13 cellular contexts compared by ENCODE assay signal in the genomic region with DNA sequence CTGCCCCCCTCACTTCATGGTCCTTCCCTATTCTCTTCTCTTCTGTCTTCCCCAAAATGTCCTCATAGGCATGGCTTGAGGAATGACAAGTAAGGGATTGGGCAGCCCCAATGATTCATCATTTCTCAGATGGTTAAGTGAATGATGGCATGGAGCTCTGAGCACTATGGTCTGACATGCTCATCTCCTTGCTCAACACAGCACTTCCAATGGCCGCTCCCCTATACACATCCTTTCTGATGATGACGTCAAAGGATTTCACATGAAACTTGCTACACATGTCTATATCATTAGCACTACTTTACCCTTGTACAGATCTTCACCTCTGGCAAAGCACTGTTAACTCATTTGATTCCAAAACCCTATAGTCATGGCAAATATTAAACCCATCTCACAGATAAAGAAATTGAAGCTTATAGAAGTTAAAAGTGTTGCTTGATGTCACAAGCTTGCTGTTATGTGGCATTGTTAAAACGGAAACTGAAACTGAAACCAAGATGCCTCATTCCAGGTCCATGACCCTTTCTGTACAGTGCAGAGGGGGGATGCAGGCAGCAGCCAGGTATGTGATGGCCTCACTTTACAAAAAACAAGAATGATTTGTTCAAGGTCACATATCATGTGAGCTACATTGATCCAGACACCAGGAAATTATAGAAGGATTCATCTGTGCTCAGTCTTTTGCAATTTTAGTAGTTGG.
DNase-seq lines count a peak whose midpoint lies in the region; FAIRE-seq and TF ChIP-seq lines count a peak whose summit lies in the region.
"Had no signal": no experiment of that assay in that cellular context is flagged by ENCODE, and none has a peak within 500 bp of the region (broad histone marks: within the 10 kb centered on the region; RNA-seq: fewer than 3 reads in every experiment).

No MANE protein-coding gene starts in this region.

- H4K20me1 ChIP-seq in GM23248 (ENCODE audit: insufficient read depth), result no peaks in the 10 kb centered on the region

- peak overlapping the region; percentile 50 for H3K27ac Mint-ChIP-seq in activated CD4-positive, alpha-beta memory T cell treated with anti-CD3 and anti-CD28 coated beads, Interleukin-2, amount 10 ng/mL, durations not matched to agents 7 days and 5 days
- H3K27ac Mint-ChIP-seq: activated B cell treated with CpG ODN at 0.5 μM for 24 hours; stimulated activated naive CD8-positive, alpha-beta T cell treated with anti-CD3 and anti-CD28 coated beads, Interleukin-15, Interleukin-2, amounts not matched to agents 100 ng/mL and 50 ng/mL, for 24 hours had no signal

- WGBS in GM23248 (ENCODE audit: low coverage in 1 of 2, low lambda C conversion rate in 2 of 2, missing lambda C conversion rate in 2 of 2), 2 experiments, result 31 to 52% methylated on average over 3 of the region's 3 CpGs

- H3K79me2 ChIP-seq in GM23248 (ENCODE audit: insufficient read depth), result no peaks in the 10 kb centered on the region

- peaks cover 4% of the 10 kb centered on the region for H3K9me3 Mint-ChIP-seq in activated CD4-positive, alpha-beta memory T cell treated with anti-CD3 and anti-CD28 coated beads, Interleukin-2, amount 10 ng/mL, durations not matched to agents 7 days and 5 days
- H3K9me3 Mint-ChIP-seq: activated B cell treated with CpG ODN at 0.5 μM for 24 hours had no signal

- DNase-seq in AG20443 (ENCODE audit: low spot score) (peak; percentile 27), GM23248 (peak; percentile 43), glomerular visceral epithelial cell (ENCODE audit: extremely low spot score) (peak; percentile 13), GM12892 (ENCODE audit: insufficient read length) (no peak), HEK293T (ENCODE audit: extremely low spot score) (no peak), UCSD-AML1 (lab: John Stamatoyannopoulos, UW; ENCODE audit: unreplicated experiment) (no peak)
- peak; percentile 22 for DNase-seq in activated CD4-positive, alpha-beta memory T cell treated with anti-CD3 and anti-CD28 coated beads, Interleukin-2, amount 10 ng/mL, durations not matched to agents 7 days and 5 days
- DNase-seq in NK-92 treated with Interleukin-12 subunit alpha and Interleukin-12 subunit beta, amount 100 ng/mL, for 24 hours (lab: John Stamatoyannopoulos, UW), result no peak
- DNase-seq: activated B cell treated with CpG ODN at 0.5 μM for 24 hours; foreskin melanocyte; midbrain; stimulated activated CD4-positive, alpha-beta T cell treated with anti-CD3 and anti-CD28 coated beads, Interleukin-12 subunit alpha, Interleukin-12 subunit beta, amount 100 ng/mL, for 4 hours had no signal

- H3K9me2 ChIP-seq in GM23248 (ENCODE audit: insufficient read depth), result no peaks in the 10 kb centered on the region

- H2AFZ ChIP-seq in GM23248, result peak overlapping the region; percentile 48; the same call in 1 of the 2 replicates

- no peak for TF ChIP-seq POLR2A in GM12892 (IDR thresholded peaks at IDR 0.05; ENCODE audit: low read depth, low read length)

- no peak overlapping the region for H3K9ac ChIP-seq in GM23248

- no peaks in the 10 kb centered on the region for H3K36me3 Mint-ChIP-seq in activated CD4-positive, alpha-beta memory T cell treated with anti-CD3 and anti-CD28 coated beads, Interleukin-2, amount 10 ng/mL, durations not matched to agents 7 days and 5 days (ENCODE audit: low read depth)

- no peak overlapping the region for H3K4me3 Mint-ChIP-seq in activated CD4-positive, alpha-beta memory T cell treated with anti-CD3 and anti-CD28 coated beads, Interleukin-2, amount 10 ng/mL, durations not matched to agents 7 days and 5 days
- H3K4me3 Mint-ChIP-seq: activated B cell treated with CpG ODN at 0.5 μM for 24 hours; stimulated activated naive CD8-positive, alpha-beta T cell treated with anti-CD3 and anti-CD28 coated beads, Interleukin-15, Interleukin-2, amounts not matched to agents 100 ng/mL and 50 ng/mL, for 24 hours had no signal

- no peaks in the 10 kb centered on the region for H3K9me3 ChIP-seq in GM23248 (ENCODE audit: low read depth)

- no peak overlapping the region for H3K4me3 ChIP-seq in GM23248

- peak overlapping the region; percentile 28 for H3K4me2 ChIP-seq in GM23248 (ENCODE audit: unreplicated experiment)

- in situ Hi-C loops in GM23248 (cut with MboI), result no loop called here

- H3F3A ChIP-seq in GM23248 (ENCODE audit: insufficient read depth), result no peaks in the 10 kb centered on the region

- CTCF ChIA-PET in activated CD4-positive, alpha-beta memory T cell treated with anti-CD3 and anti-CD28 coated beads, Interleukin-2, amount 10 ng/mL, durations not matched to agents 7 days and 5 days (lab: Charles Lee), result interaction anchor here (1.3 to 2.9 kb wide), 3 partner anchors 9 to 86 kb away, joined by 4 to 21 read pairs (median 5); no protein-coding TSS in a partner anchor
- CTCF ChIA-PET in HEK293T (lab: Yijun Ruan, JAX), result no interaction called here

- H3K27me3 Mint-ChIP-seq in activated CD4-positive, alpha-beta memory T cell treated with anti-CD3 and anti-CD28 coated beads, Interleukin-2, amount 10 ng/mL, durations not matched to agents 7 days and 5 days, result no peaks in the 10 kb centered on the region
- H3K27me3 Mint-ChIP-seq: stimulated activated naive CD8-positive, alpha-beta T cell treated with anti-CD3 and anti-CD28 coated beads, Interleukin-15, Interleukin-2, amounts not matched to agents 100 ng/mL and 50 ng/mL, for 24 hours had no signal

- no peaks in the 10 kb centered on the region; the same call in 1 of the 2 replicates for H3K27me3 ChIP-seq in GM23248 (replicated peaks; ENCODE audit: insufficient read depth)

- no peaks in the 10 kb centered on the region for H3K36me3 ChIP-seq in GM23248 (ENCODE audit: low read depth)

- POLR2A ChIA-PET in activated CD4-positive, alpha-beta memory T cell treated with anti-CD3 and anti-CD28 coated beads, Interleukin-2, amount 10 ng/mL, durations not matched to agents 7 days and 5 days (lab: Charles Lee), result interaction anchor here (0.9 to 1.2 kb wide), 4 partner anchors 9 to 31 kb away, joined by 3 to 4 read pairs (median 3); no protein-coding TSS in a partner anchor
- POLR2A ChIA-PET in HEK293T (lab: Yijun Ruan, JAX), result no interaction called here

- no peak for FAIRE-seq in GM12892 (lab: Jason Lieb, UNC)

- H3K4me1 Mint-ChIP-seq in activated CD4-positive, alpha-beta memory T cell treated with anti-CD3 and anti-CD28 coated beads, Interleukin-2, amount 10 ng/mL, durations not matched to agents 7 days and 5 days, result peaks cover 15% of the 10 kb centered on the region
- H3K4me1 Mint-ChIP-seq: activated B cell treated with CpG ODN at 0.5 μM for 24 hours had no signal

- no peaks in the 10 kb centered on the region for H3K4me1 ChIP-seq in GM23248 (ENCODE audit: insufficient read depth)

- H3K27ac ChIP-seq in GM23248, result no peak overlapping the region

TF ChIP-seq in HEK293T, 16 proteins besides CTCF, POLR2A, EP300 and RAD21:
- TF ChIP-seq FOXA1 (IDR thresholded peaks at IDR 0.05), result no peak
- TF ChIP-seq BHLHE40 (IDR thresholded peaks at IDR 0.05; ENCODE audit: borderline replicate concordance), result no peak
- no peak for TF ChIP-seq ARNT (IDR thresholded peaks at IDR 0.05)
- TF ChIP-seq NFRKB (IDR thresholded peaks at IDR 0.05), result no peak
- TF ChIP-seq, protein P1, sequence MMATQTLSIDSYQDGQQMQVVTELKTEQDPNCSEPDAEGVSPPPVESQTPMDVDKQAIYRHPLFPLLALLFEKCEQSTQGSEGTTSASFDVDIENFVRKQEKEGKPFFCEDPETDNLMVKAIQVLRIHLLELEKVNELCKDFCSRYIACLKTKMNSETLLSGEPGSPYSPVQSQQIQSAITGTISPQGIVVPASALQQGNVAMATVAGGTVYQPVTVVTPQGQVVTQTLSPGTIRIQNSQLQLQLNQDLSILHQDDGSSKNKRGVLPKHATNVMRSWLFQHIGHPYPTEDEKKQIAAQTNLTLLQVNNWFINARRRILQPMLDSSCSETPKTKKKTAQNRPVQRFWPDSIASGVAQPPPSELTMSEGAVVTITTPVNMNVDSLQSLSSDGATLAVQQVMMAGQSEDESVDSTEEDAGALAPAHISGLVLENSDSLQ (IDR thresholded peaks at IDR 0.05), result no peak
- TF ChIP-seq ZNF384 (IDR thresholded peaks at IDR 0.05), result no peak
TF ChIP-seq in HEK293T: peak in this region for 0.

Comparison
In these comparisons a context has a peak if more than half of its experiments do, and no peak if none do; other contexts are left out.
1. DNase-seq: peak in AG20443 (single experiment), GM23248 (single experiment), activated CD4-positive, alpha-beta memory T cell treated with anti-CD3 and anti-CD28 coated beads, Interleukin-2, amount 10 ng/mL, durations not matched to agents 7 days and 5 days (single experiment) and glomerular visceral epithelial cell (single experiment); none in GM12892 (single experiment), HEK293T (single experiment), NK-92 treated with Interleukin-12 subunit alpha and Interleukin-12 subunit beta, amount 100 ng/mL, for 24 hours (single experiment) and UCSD-AML1 (single experiment).